11 cellular contexts compared by ENCODE assay signal in the genomic region with DNA sequence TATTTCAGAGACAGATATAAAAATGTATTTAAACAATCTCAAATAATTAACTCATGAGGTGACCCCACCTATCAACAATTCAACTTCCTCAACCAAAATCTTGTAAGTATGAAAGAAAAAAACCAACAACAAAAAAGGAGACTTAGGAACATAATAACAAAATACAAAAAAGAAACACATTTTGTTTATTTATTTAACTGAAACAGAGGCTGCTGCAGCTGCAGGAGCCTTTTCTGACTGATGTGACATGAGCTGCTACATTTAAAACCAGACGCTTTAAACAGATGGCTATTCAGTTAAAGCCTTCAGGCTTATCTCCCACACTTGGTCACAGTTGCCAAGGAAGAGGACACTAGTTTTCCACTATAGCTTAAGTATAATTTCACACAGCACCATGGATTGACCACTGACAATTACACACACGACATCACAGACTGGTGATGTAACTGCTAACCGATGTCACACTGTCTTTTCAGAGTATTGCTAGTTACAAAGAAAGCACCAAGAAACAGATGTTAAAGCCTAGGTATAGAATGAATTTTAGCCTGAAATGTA.
DNase-seq lines count a peak whose midpoint lies in the region; TF ChIP-seq lines count a peak whose summit lies in the region.
"Had no signal": no experiment of that assay in that cellular context is flagged by ENCODE, and none has a peak within 500 bp of the region (broad histone marks: within the 10 kb centered on the region; RNA-seq: fewer than 3 reads in every experiment).

No MANE protein-coding gene starts in this region.

- H3K27ac ChIP-seq in GM23248 (peak overlapping the region; percentile 38), sigmoid colon (peak overlapping the region in 2 of 4 donors; percentile 7 to 11)

- H3K79me2 ChIP-seq in GM23248 (ENCODE audit: insufficient read depth), result peaks cover 100% of the 10 kb centered on the region

- TF ChIP-seq POLR2A in sigmoid colon (IDR thresholded peaks at IDR 0.05), result no peak

- H3K27ac Mint-ChIP-seq in nephron, result peak overlapping the region in 2 of 3 experiments; percentile 56 to 68

- H3K9ac ChIP-seq in GM23248, result no peak overlapping the region

- peaks cover 47% of the 10 kb centered on the region for H4K20me1 ChIP-seq in GM23248 (ENCODE audit: insufficient read depth)

- peaks cover 17% of the 10 kb centered on the region for H3F3A ChIP-seq in GM23248 (ENCODE audit: insufficient read depth)

- H3K4me3 ChIP-seq in GM23248, result peak overlapping the region; percentile 27; the same call in 1 of the 2 replicates
- no peak overlapping the region for H3K4me3 ChIP-seq in sigmoid colon
- H3K4me3 ChIP-seq: thoracic aorta had no signal

- peak; percentile 54 for DNase-seq in GM23248
- peak; percentile 87 for DNase-seq in OCI-M1 (lab: John Stamatoyannopoulos, UW)
- DNase-seq in dermis blood vessel endothelial cell, result peak; percentile 36
- no peak for DNase-seq in stimulated activated CD4-positive, alpha-beta T cell treated with anti-CD3 and anti-CD28 coated beads, Interleukin-4, amount 100 ng/mL, for 1 hour
- no peak for DNase-seq in sigmoid colon
- no peak for DNase-seq in T-helper 9 cell
- DNase-seq in activated effector memory CD4-positive, alpha-beta T cell treated with anti-CD3 and anti-CD28 coated beads, Interleukin-2, amount 50 U/mL, for 16 hours, result no peak
- DNase-seq: H9, small intestine had no signal

- no peaks in the 10 kb centered on the region for H3K9me3 Mint-ChIP-seq in nephron
- H3K9me3 Mint-ChIP-seq: H9 had no signal

- no peak for TF ChIP-seq EP300 in sigmoid colon (IDR thresholded peaks at IDR 0.05)

- H3K9me3 ChIP-seq in GM23248 (ENCODE audit: low read depth) (no peaks in the 10 kb centered on the region), sigmoid colon (no peaks in the 10 kb centered on the region)
- H3K9me3 ChIP-seq: thoracic aorta had no signal

- no peaks in the 10 kb centered on the region for H3K27me3 Mint-ChIP-seq in nephron (ENCODE audit: low read depth)

- no peak overlapping the region for H3K4me3 Mint-ChIP-seq in nephron
- H3K4me3 Mint-ChIP-seq: H9 had no signal

- 21 to 22% methylated on average over 3 of the region's 3 CpGs for WGBS in GM23248 (ENCODE audit: low coverage in 1 of 2, low lambda C conversion rate in 2 of 2, missing lambda C conversion rate in 2 of 2), 2 experiments
- 17 to 49% methylated on average over 3 of the region's 3 CpGs for WGBS in sigmoid colon, 2 donors

- no peak overlapping the region for H2AFZ ChIP-seq in GM23248

- peak overlapping the region; percentile 6 for H3K4me2 ChIP-seq in GM23248 (ENCODE audit: unreplicated experiment)

- TF ChIP-seq CTCF in nephron (IDR thresholded peaks at IDR 0.05; ENCODE audit: unreplicated experiment in 3 of 3) (no peak), sigmoid colon (IDR thresholded peaks at IDR 0.05) (no peak)

- no peaks in the 10 kb centered on the region for H3K9me2 ChIP-seq in GM23248 (ENCODE audit: insufficient read depth)

- H3K36me3 ChIP-seq in GM23248 (ENCODE audit: low read depth) (no peaks in the 10 kb centered on the region), sigmoid colon (no peaks in the 10 kb centered on the region)
- H3K36me3 ChIP-seq: thoracic aorta had no signal

- intact Hi-C loops in sigmoid colon (cut with DNase I), result no loop called here

- H3K36me3 Mint-ChIP-seq in nephron (ENCODE audit: low read depth), result no peaks in the 10 kb centered on the region

- no peaks in the 10 kb centered on the region for H3K27me3 ChIP-seq in GM23248 (replicated peaks; ENCODE audit: insufficient read depth)
- no peaks in the 10 kb centered on the region for H3K27me3 ChIP-seq in sigmoid colon

- H3K4me1 Mint-ChIP-seq in nephron, result peaks cover 48% of the 10 kb centered on the region

- in situ Hi-C loops in GM23248 (cut with MboI), result no loop called here

- peaks cover 63% of the 10 kb centered on the region for H3K4me1 ChIP-seq in GM23248 (ENCODE audit: insufficient read depth)
- H3K4me1 ChIP-seq in sigmoid colon, result peaks cover 0 to 72% (median 60%) of the 10 kb centered on the region in 4 donors

Comparison
In these comparisons a context has a peak if more than half of its experiments do, and no peak if none do; other contexts are left out.
1. DNase-seq: peak in GM23248 (single experiment), OCI-M1 (single experiment) and dermis blood vessel endothelial cell (single experiment); none in stimulated activated CD4-positive, alpha-beta T cell treated with anti-CD3 and anti-CD28 coated beads, Interleukin-4, amount 100 ng/mL, for 1 hour (single experiment), sigmoid colon (single experiment), T-helper 9 cell (single experiment) and activated effector memory CD4-positive, alpha-beta T cell treated with anti-CD3 and anti-CD28 coated beads, Interleukin-2, amount 50 U/mL, for 16 hours (single experiment).